ENCODE assay signal across 12 cellular contexts in genomic region chr6:15363523-15364400, GRCh38.
DNase-seq lines count a peak whose midpoint lies in the region; ATAC-seq and TF ChIP-seq lines count a peak whose summit lies in the region.
"Had no signal": no experiment of that assay in that cellular context is flagged by ENCODE, and none has a peak within 500 bp of the region (broad histone marks: within the 10 kb centered on the region; RNA-seq: fewer than 3 reads in every experiment).

No MANE protein-coding gene starts in this region.

- H2AFZ ChIP-seq in smooth muscle cell (ENCODE audit: low read depth), result no peak overlapping the region

- no peak for DNase-seq in activated CD8-positive, alpha-beta memory T cell treated with anti-CD3 and anti-CD28 coated beads, Interleukin-2, amount 10 ng/mL, durations not matched to agents 7 days and 5 days
- DNase-seq in activated CD8-positive, alpha-beta memory T cell treated with anti-CD3 and anti-CD28 coated beads for 24 hours, result no peak
- no peak for DNase-seq in activated CD8-positive, alpha-beta T cell treated with anti-CD3 and anti-CD28 coated beads, Interleukin-2, amount 10 ng/mL, durations not matched to agents 7 days and 5 days
- DNase-seq in smooth muscle cell (lab: John Stamatoyannopoulos, UW; ENCODE audit: unreplicated experiment) (no peak), activated gamma-delta T cell (lab: John Stamatoyannopoulos, UW) (no peak)
- DNase-seq: lower lobe of right lung, NCI-H187 treated with DMSO at 0.1 percent for 48 hours had no signal

- H3K27me3 Mint-ChIP-seq in activated CD8-positive, alpha-beta memory T cell treated with anti-CD3 and anti-CD28 coated beads, Interleukin-2, amount 10 ng/mL, durations not matched to agents 7 days and 5 days, result no peaks in the 10 kb centered on the region
- no peaks in the 10 kb centered on the region for H3K27me3 Mint-ChIP-seq in activated CD8-positive, alpha-beta T cell treated with anti-CD3 and anti-CD28 coated beads, Interleukin-2, amount 10 ng/mL, durations not matched to agents 7 days and 5 days (ENCODE audit: low read depth)
- H3K27me3 Mint-ChIP-seq in stimulated activated memory B cell treated with anti-CD40 and anti-IgM and Interleukin-4, amounts not matched to agents 10 μg/mL and 1 μg/mL and 100 μg/mL, for 72 hours, result no peaks in the 10 kb centered on the region

- no peaks in the 10 kb centered on the region for H3K9me3 Mint-ChIP-seq in activated CD8-positive, alpha-beta memory T cell treated with anti-CD3 and anti-CD28 coated beads, Interleukin-2, amount 10 ng/mL, durations not matched to agents 7 days and 5 days (ENCODE audit: low read depth)
- no peaks in the 10 kb centered on the region for H3K9me3 Mint-ChIP-seq in activated CD8-positive, alpha-beta T cell treated with anti-CD3 and anti-CD28 coated beads, Interleukin-2, amount 10 ng/mL, durations not matched to agents 7 days and 5 days (ENCODE audit: insufficient read depth)
- H3K9me3 Mint-ChIP-seq in stimulated activated memory B cell treated with anti-CD40 and anti-IgM and Interleukin-4, amounts not matched to agents 10 μg/mL and 1 μg/mL and 100 μg/mL, for 72 hours, result no peaks in the 10 kb centered on the region

- H3K4me1 Mint-ChIP-seq in activated CD8-positive, alpha-beta memory T cell treated with anti-CD3 and anti-CD28 coated beads, Interleukin-2, amount 10 ng/mL, durations not matched to agents 7 days and 5 days, result peaks cover 43% of the 10 kb centered on the region
- peaks cover 44% of the 10 kb centered on the region for H3K4me1 Mint-ChIP-seq in activated CD8-positive, alpha-beta T cell treated with anti-CD3 and anti-CD28 coated beads, Interleukin-2, amount 10 ng/mL, durations not matched to agents 7 days and 5 days (ENCODE audit: low read depth)
- peaks cover 43% of the 10 kb centered on the region for H3K4me1 Mint-ChIP-seq in stimulated activated memory B cell treated with anti-CD40 and anti-IgM and Interleukin-4, amounts not matched to agents 10 μg/mL and 1 μg/mL and 100 μg/mL, for 72 hours

- no peaks in the 10 kb centered on the region for H3K9me3 ChIP-seq in smooth muscle cell (replicated peaks; ENCODE audit: low read depth)
- H3K9me3 ChIP-seq: HAP-1, lower lobe of right lung had no signal

- H3K4me3 Mint-ChIP-seq in activated CD8-positive, alpha-beta memory T cell treated with anti-CD3 and anti-CD28 coated beads, Interleukin-2, amount 10 ng/mL, durations not matched to agents 7 days and 5 days, result no peak overlapping the region
- no peak overlapping the region for H3K4me3 Mint-ChIP-seq in activated CD8-positive, alpha-beta T cell treated with anti-CD3 and anti-CD28 coated beads, Interleukin-2, amount 10 ng/mL, durations not matched to agents 7 days and 5 days
- no peak overlapping the region for H3K4me3 Mint-ChIP-seq in stimulated activated memory B cell treated with anti-CD40 and anti-IgM and Interleukin-4, amounts not matched to agents 10 μg/mL and 1 μg/mL and 100 μg/mL, for 72 hours

- H3K4me2 ChIP-seq in smooth muscle cell, result no peak overlapping the region

- no peak overlapping the region for H3K27ac Mint-ChIP-seq in activated CD8-positive, alpha-beta memory T cell treated with anti-CD3 and anti-CD28 coated beads, Interleukin-2, amount 10 ng/mL, durations not matched to agents 7 days and 5 days
- H3K27ac Mint-ChIP-seq in activated CD8-positive, alpha-beta T cell treated with anti-CD3 and anti-CD28 coated beads, Interleukin-2, amount 10 ng/mL, durations not matched to agents 7 days and 5 days, result peak overlapping the region; percentile 14
- H3K27ac Mint-ChIP-seq in stimulated activated memory B cell treated with anti-CD40 and anti-IgM and Interleukin-4, amounts not matched to agents 10 μg/mL and 1 μg/mL and 100 μg/mL, for 72 hours, result no peak overlapping the region

- POLR2A ChIA-PET in activated CD8-positive, alpha-beta T cell treated with anti-CD3 and anti-CD28 coated beads, Interleukin-2, amount 10 ng/mL, durations not matched to agents 7 days and 5 days (lab: Charles Lee), result no interaction called here

- no peaks in the 10 kb centered on the region for H3K36me3 ChIP-seq in smooth muscle cell (ENCODE audit: low read depth)
- H3K36me3 ChIP-seq: HAP-1, lower lobe of right lung had no signal

- H3K27me3 ChIP-seq in smooth muscle cell (ENCODE audit: low read depth), result no peaks in the 10 kb centered on the region
- H3K27me3 ChIP-seq: dorsolateral prefrontal cortex had no signal

- no peak overlapping the region for H3K4me3 ChIP-seq in smooth muscle cell
- H3K4me3 ChIP-seq: HAP-1, lower lobe of right lung had no signal

- peaks cover 99% of the 10 kb centered on the region for H4K20me1 ChIP-seq in smooth muscle cell (ENCODE audit: low read depth)

- CTCF ChIA-PET in activated CD8-positive, alpha-beta memory T cell treated with anti-CD3 and anti-CD28 coated beads, Interleukin-2, amount 10 ng/mL, durations not matched to agents 7 days and 5 days (lab: Charles Lee), result no interaction called here
- CTCF ChIA-PET in activated CD8-positive, alpha-beta T cell treated with anti-CD3 and anti-CD28 coated beads, Interleukin-2, amount 10 ng/mL, durations not matched to agents 7 days and 5 days (lab: Charles Lee), result no interaction called here

- peaks cover 58% of the 10 kb centered on the region for H3K79me2 ChIP-seq in smooth muscle cell (ENCODE audit: low read depth)

- 57% methylated on average over 9 of the region's 9 CpGs for WGBS in smooth muscle cell (ENCODE audit: low lambda C conversion rate)

- no peak overlapping the region for H3K9ac ChIP-seq in smooth muscle cell (ENCODE audit: low read depth)

- peak overlapping the region; percentile 10 for H3K27ac ChIP-seq in smooth muscle cell (ENCODE audit: low read depth)
- H3K27ac ChIP-seq: lower lobe of right lung had no signal

- peak; percentile 73 for ATAC-seq in activated CD8-positive, alpha-beta memory T cell treated with anti-CD3 and anti-CD28 coated beads, Interleukin-2, amount 10 ng/mL, durations not matched to agents 7 days and 5 days
- ATAC-seq in HG02798 (IDR thresholded peaks at IDR 0.05; ENCODE audit: poor library complexity, unreplicated experiment), result peak; percentile 42
- ATAC-seq in activated CD8-positive, alpha-beta T cell treated with anti-CD3 and anti-CD28 coated beads, Interleukin-2, amount 10 ng/mL, durations not matched to agents 7 days and 5 days, result no peak
- ATAC-seq in stimulated activated memory B cell treated with anti-CD40 and anti-IgM and Interleukin-4, amounts not matched to agents 10 μg/mL and 1 μg/mL and 100 μg/mL, for 72 hours, result no peak
- ATAC-seq in HG03469 (IDR thresholded peaks at IDR 0.05; ENCODE audit: unreplicated experiment), result no peak

- peaks cover 36% of the 10 kb centered on the region for H3K4me1 ChIP-seq in smooth muscle cell (ENCODE audit: low read depth)

- peaks cover 18% of the 10 kb centered on the region for H3K36me3 Mint-ChIP-seq in activated CD8-positive, alpha-beta memory T cell treated with anti-CD3 and anti-CD28 coated beads, Interleukin-2, amount 10 ng/mL, durations not matched to agents 7 days and 5 days
- H3K36me3 Mint-ChIP-seq in activated CD8-positive, alpha-beta T cell treated with anti-CD3 and anti-CD28 coated beads, Interleukin-2, amount 10 ng/mL, durations not matched to agents 7 days and 5 days (ENCODE audit: low read depth), result peaks cover 19% of the 10 kb centered on the region
- H3K36me3 Mint-ChIP-seq in stimulated activated memory B cell treated with anti-CD40 and anti-IgM and Interleukin-4, amounts not matched to agents 10 μg/mL and 1 μg/mL and 100 μg/mL, for 72 hours, result peaks cover 9% of the 10 kb centered on the region

- no peak for TF ChIP-seq CTCF in smooth muscle cell (IDR thresholded peaks at IDR 0.05; ENCODE audit: borderline replicate concordance, insufficient read depth, poor library complexity, severe bottlenecking)

- no peaks in the 10 kb centered on the region for H3F3A ChIP-seq in smooth muscle cell (ENCODE audit: low read depth)

Comparison
In these comparisons a context has a peak if more than half of its experiments do, and no peak if none do; other contexts are left out.
1. ATAC-seq: peak in activated CD8-positive, alpha-beta memory T cell treated with anti-CD3 and anti-CD28 coated beads, Interleukin-2, amount 10 ng/mL, durations not matched to agents 7 days and 5 days (single experiment) and HG02798 (single experiment); none in activated CD8-positive, alpha-beta T cell treated with anti-CD3 and anti-CD28 coated beads, Interleukin-2, amount 10 ng/mL, durations not matched to agents 7 days and 5 days (single experiment), stimulated activated memory B cell treated with anti-CD40 and anti-IgM and Interleukin-4, amounts not matched to agents 10 μg/mL and 1 μg/mL and 100 μg/mL, for 72 hours (single experiment) and HG03469 (single experiment).